ENCODE assay signal across 7 cellular contexts in the genomic region with DNA sequence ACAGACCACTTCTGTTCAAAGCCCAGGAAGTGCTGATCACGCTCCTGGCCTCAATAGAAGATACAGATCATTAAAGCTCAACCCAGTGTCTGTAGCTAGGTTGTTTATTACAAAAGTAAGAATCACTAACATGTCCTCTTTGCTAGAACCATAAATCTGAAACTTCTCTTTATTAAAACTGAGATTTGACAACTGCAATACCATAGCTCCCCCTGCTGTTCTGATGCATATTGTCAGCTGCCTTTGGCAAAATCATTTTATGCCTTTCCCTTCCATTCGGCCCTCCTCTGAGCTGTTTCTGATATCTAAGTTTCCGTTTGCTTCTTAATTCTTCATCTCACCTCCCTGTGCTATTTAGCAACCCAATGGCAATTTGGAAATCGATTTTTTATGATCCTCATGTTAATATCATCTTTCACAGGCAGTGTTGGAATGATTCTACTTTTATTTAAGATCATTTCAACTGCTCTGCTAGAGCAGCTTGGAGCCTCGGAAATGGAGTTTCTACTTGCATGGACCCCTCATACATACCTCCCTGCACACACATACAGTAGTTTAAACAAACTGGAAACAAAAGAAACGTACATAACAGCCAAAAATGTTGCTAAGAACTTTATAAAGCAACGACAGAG.
DNase-seq lines count a peak whose midpoint lies in the region; ATAC-seq and TF ChIP-seq lines count a peak whose summit lies in the region.

No MANE protein-coding gene starts in this region.

- H3K27ac ChIP-seq in PC-3 (ENCODE audit: low read length): no peak overlapping the region

- peak; percentile 49 for DNase-seq in EH (ENCODE audit: low read depth)
- DNase-seq in PC-3: peak; percentile 68
- DNase-seq in dermis microvascular lymphatic vessel endothelial cell (ENCODE audit: low read depth in 2 of 2): peak; percentile 56 to 64
- peak in 1 of 3 donors; percentile 75 for DNase-seq in mucosa of descending colon
- no peak for DNase-seq in cerebellar nuclear complex (lab: John Stamatoyannopoulos, UW)

- no peaks in the 10 kb centered on the region for H4K20me1 ChIP-seq in PC-3 (ENCODE audit: low read length)

- no peak overlapping the region for H3K9ac ChIP-seq in PC-3 (ENCODE audit: low read length)

- H3K79me2 ChIP-seq in PC-3 (ENCODE audit: low read length): no peaks in the 10 kb centered on the region

- TF ChIP-seq CTCF in PC-3 (conservative IDR thresholded peaks at IDR 0.05; ENCODE audit: low read depth, low read length): peak; percentile 86
- peak; percentile 39 for TF ChIP-seq CTCF in mucosa of descending colon (IDR thresholded peaks at IDR 0.05)

- H3K9me3 ChIP-seq in PC-3 (ENCODE audit: low read length) (no peaks in the 10 kb centered on the region), mucosa of descending colon (no peaks in the 10 kb centered on the region)

- H3K27me3 ChIP-seq in PC-3 (ENCODE audit: low read length): no peaks in the 10 kb centered on the region

- H3K4me3 ChIP-seq in PC-3 (ENCODE audit: low read length): peak overlapping the region; percentile 38; the same call in 1 of the 2 replicates
- H3K4me3 ChIP-seq in mucosa of descending colon: no peak overlapping the region

- BruUV-seq in PC-3 (replicated peaks; lab: Mats Ljungman, UMichigan): no TSS peak

- intact Hi-C loops in PC-3 (cut with micrococcal nuclease): loop anchor here (1.0 to 5.0 kb wide), 4 partner anchors 168 to 808 kb away; no protein-coding TSS in a partner anchor
- intact Hi-C loops in mucosa of descending colon (cut with DNase I, micrococcal nuclease): loop anchor here (5.0 to 10.0 kb wide), 4 partner anchors 489 to 942 kb away; no protein-coding TSS in a partner anchor

- H3K4me2 ChIP-seq in PC-3 (ENCODE audit: low read length): peak overlapping the region; percentile 68

- peak overlapping the region; percentile 68 for H2AFZ ChIP-seq in PC-3 (ENCODE audit: low read length)

- POLR2A ChIA-PET in PC-3 (lab: Charles Lee; ENCODE audit: unreplicated experiment): interaction anchor here (0.6 kb wide), 1 partner anchor 334 kb away, joined by 3 read pairs; no protein-coding TSS in a partner anchor

- H3K9me2 ChIP-seq in PC-3 (replicated peaks; ENCODE audit: low read length): no peaks in the 10 kb centered on the region

- H3K36me3 ChIP-seq in PC-3 (ENCODE audit: low read depth, low read length) (no peaks in the 10 kb centered on the region), mucosa of descending colon (ENCODE audit: low read depth) (no peaks in the 10 kb centered on the region)

- peak; percentile 61 for ATAC-seq in GM19397 (IDR thresholded peaks at IDR 0.05; ENCODE audit: unreplicated experiment)
- ATAC-seq in HG03565 (IDR thresholded peaks at IDR 0.05; ENCODE audit: unreplicated experiment): peak; percentile 73
- peak; percentile 70 for ATAC-seq in PC-3
- ATAC-seq in mucosa of descending colon: peak; percentile 40

- H3K4me1 ChIP-seq in PC-3 (ENCODE audit: insufficient read depth, low read length) (no peaks in the 10 kb centered on the region), mucosa of descending colon (ENCODE audit: low read depth) (no peaks in the 10 kb centered on the region)

- CTCF ChIA-PET in PC-3 (lab: Charles Lee): interaction anchor here (0.6 to 1.4 kb wide), 4 partner anchors 29 to 491 kb away, joined by 3 to 6 read pairs (median 4); no protein-coding TSS in a partner anchor

- H3F3A ChIP-seq in PC-3 (ENCODE audit: low read length, unreplicated experiment): no peaks in the 10 kb centered on the region

Comparison
In these comparisons a context has a peak if more than half of its experiments do, and no peak if none do; other contexts are left out.
1. DNase-seq: peak in EH (single experiment), PC-3 (single experiment) and dermis microvascular lymphatic vessel endothelial cell (2 of 2); none in cerebellar nuclear complex (0 of 2).
2. Peak in every context shown above with its lines, with median percentiles within 50 percentile points of each other: ATAC-seq.